In genomic region chr5:149438281-149438680, GRCh38 we compare ENCODE assay signal across 1 cellular context.
TF ChIP-seq lines count a peak whose summit lies in the region.

No MANE protein-coding gene starts in this region.

TF ChIP-seq in K562, 482 proteins besides CTCF, POLR2A, EP300 and RAD21:
- TF ChIP-seq XRCC4 (IDR thresholded peaks at IDR 0.05; ENCODE audit: extremely low read depth, insufficient read depth, insufficient read length) (no peak), EGR1 (conservative IDR thresholded peaks at IDR 0.05) (peak; percentile 70), POLR2AphosphoS2 (IDR thresholded peaks at IDR 0.05; ENCODE audit: low read length) (no peak)
TF ChIP-seq in K562: peak in this region for 1.
